ENCODE assay signal across 7 cellular contexts in genomic region chr11:8263109-8263768, GRCh38.
DNase-seq lines count a peak whose midpoint lies in the region; ATAC-seq and TF ChIP-seq lines count a peak whose summit lies in the region.

No MANE protein-coding gene starts in this region.

- H3K9me3 ChIP-seq in muscle layer of duodenum (ENCODE audit: control insufficient read depth in 1 of 2, low read length in 2 of 2) = no peaks in the 10 kb centered on the region

- no peak overlapping the region for H3K27ac ChIP-seq in muscle layer of duodenum (ENCODE audit: low read length)

- peak; percentile 26 for ATAC-seq in GM19351 (IDR thresholded peaks at IDR 0.05; ENCODE audit: unreplicated experiment)

- H3K27me3 ChIP-seq in muscle layer of duodenum (ENCODE audit: low read depth, low read length) = peaks cover 51% of the 10 kb centered on the region

- H3K4me3 ChIP-seq in choroid plexus epithelial cell (ENCODE audit: low read depth, low read length) (peak overlapping the region; percentile 26), muscle layer of duodenum (ENCODE audit: low read depth in 1 of 2, low read length in 2 of 2) (peak overlapping the region; percentile 33 to 70)

- DNase-seq in NCI-H2107 (lab: John Stamatoyannopoulos, UW) (peak; percentile 49), choroid plexus epithelial cell (ENCODE audit: low read depth) (peak; percentile 14), SW 1271 (lab: John Stamatoyannopoulos, UW) (no peak), germinal center (ENCODE audit: low spot score) (no peak), activated gamma-delta T cell (lab: John Stamatoyannopoulos, UW) (no peak)

- no peak for TF ChIP-seq CTCF in choroid plexus epithelial cell (conservative IDR thresholded peaks at IDR 0.05; ENCODE audit: low read depth, low read length)

- peaks cover 0 to 36% of the 10 kb centered on the region in 2 donors for H3K4me1 ChIP-seq in muscle layer of duodenum (ENCODE audit: control insufficient read depth in 1 of 2, insufficient read depth in 2 of 2, low read length in 2 of 2)

- H3K36me3 ChIP-seq in muscle layer of duodenum (ENCODE audit: control insufficient read depth in 1 of 2, insufficient read depth in 2 of 2, low read length in 2 of 2) = no peaks in the 10 kb centered on the region

Comparison
In these comparisons a context has a peak if more than half of its experiments do, and no peak if none do; other contexts are left out.
1. DNase-seq: peak in NCI-H2107 (single experiment) and choroid plexus epithelial cell (single experiment); none in SW 1271 (0 of 2), germinal center (single experiment) and activated gamma-delta T cell (single experiment).